In genomic region chr4:95549246-95550138, GRCh38 we compare ENCODE assay signal across 8 cellular contexts.
DNase-seq lines count a peak whose midpoint lies in the region; ATAC-seq lines count a peak whose summit lies in the region.

No MANE protein-coding gene starts in this region.

- ATAC-seq in GM19397 (IDR thresholded peaks at IDR 0.05; ENCODE audit: unreplicated experiment) (peak; percentile 98), HG03442 (IDR thresholded peaks at IDR 0.05; ENCODE audit: unreplicated experiment) (peak; percentile 94)

- peak overlapping the region; percentile 94 for H2AFZ ChIP-seq in neuron (ENCODE audit: low read depth, low read length)

- peaks cover 30% of the 10 kb centered on the region for H3K4me1 ChIP-seq in neuron (ENCODE audit: insufficient read depth, low read length)

- peak; percentile 72 for DNase-seq in DMS 273 (lab: John Stamatoyannopoulos, UW; ENCODE audit: unreplicated experiment)
- peak; percentile 59 for DNase-seq in activated CD8-positive, alpha-beta memory T cell treated with anti-CD3 and anti-CD28 coated beads, Interleukin-2, amount 50 U/mL, for 48 hours
- DNase-seq in glomerular visceral epithelial cell (ENCODE audit: extremely low spot score) = peak; percentile 50
- no peak for DNase-seq in CD1c-positive myeloid dendritic cell (ENCODE audit: extremely low spot score)
- DNase-seq in SW 1271 (lab: John Stamatoyannopoulos, UW) = no peak

- no peaks in the 10 kb centered on the region for H3K9me3 ChIP-seq in neuron (ENCODE audit: low read length)

- H3K27me3 ChIP-seq in neuron (ENCODE audit: insufficient read depth, low read length) = no peaks in the 10 kb centered on the region

- no peaks in the 10 kb centered on the region for H3K36me3 ChIP-seq in neuron (ENCODE audit: insufficient read depth, low read length)

- H3K4me3 ChIP-seq in neuron (ENCODE audit: low read length) = peak overlapping the region; percentile 78

Comparison
In these comparisons a context has a peak if more than half of its experiments do, and no peak if none do; other contexts are left out.
1. DNase-seq: peak in DMS 273 (single experiment), activated CD8-positive, alpha-beta memory T cell treated with anti-CD3 and anti-CD28 coated beads, Interleukin-2, amount 50 U/mL, for 48 hours (single experiment) and glomerular visceral epithelial cell (single experiment); none in CD1c-positive myeloid dendritic cell (single experiment) and SW 1271 (0 of 2).